ENCODE assay signal across 9 cellular contexts in genomic region chr4:107153228-107153627, GRCh38.
DNase-seq lines count a peak whose midpoint lies in the region; ATAC-seq and TF ChIP-seq lines count a peak whose summit lies in the region.
"Had no signal": no experiment of that assay in that cellular context is flagged by ENCODE, and none has a peak within 500 bp of the region (broad histone marks: within the 10 kb centered on the region; RNA-seq: fewer than 3 reads in every experiment).

No MANE protein-coding gene starts in this region.

- no peaks in the 10 kb centered on the region for H3K4me1 Mint-ChIP-seq in stimulated activated memory B cell treated with anti-CD40 and anti-IgM and Interleukin-4, amounts not matched to agents 10 μg/mL and 1 μg/mL and 100 μg/mL, for 72 hours

- no peak overlapping the region for H3K4me3 ChIP-seq in BE2C (ENCODE audit: low read depth, low read length)

- no peaks in the 10 kb centered on the region for H3K4me1 ChIP-seq in BE2C

- H3K9me3 Mint-ChIP-seq in stimulated activated memory B cell treated with anti-CD40 and anti-IgM and Interleukin-4, amounts not matched to agents 10 μg/mL and 1 μg/mL and 100 μg/mL, for 72 hours = no peaks in the 10 kb centered on the region

- no peaks in the 10 kb centered on the region for H3K36me3 Mint-ChIP-seq in stimulated activated memory B cell treated with anti-CD40 and anti-IgM and Interleukin-4, amounts not matched to agents 10 μg/mL and 1 μg/mL and 100 μg/mL, for 72 hours

- no peaks in the 10 kb centered on the region for H3K27me3 ChIP-seq in BE2C

- peak; percentile 70 for TF ChIP-seq CTCF in BE2C (IDR thresholded peaks at IDR 0.05; ENCODE audit: low read depth, low read length)

- no peak overlapping the region for H3K27ac Mint-ChIP-seq in stimulated activated memory B cell treated with anti-CD40 and anti-IgM and Interleukin-4, amounts not matched to agents 10 μg/mL and 1 μg/mL and 100 μg/mL, for 72 hours

- no peaks in the 10 kb centered on the region for H3K27me3 Mint-ChIP-seq in stimulated activated memory B cell treated with anti-CD40 and anti-IgM and Interleukin-4, amounts not matched to agents 10 μg/mL and 1 μg/mL and 100 μg/mL, for 72 hours

- DNase-seq in BE2C (peak; percentile 46), H4 (ENCODE audit: low spot score) (peak; percentile 14), RPMI7951 (ENCODE audit: low read depth) (peak; percentile 25), islet precursor cell (peak; percentile 68), epidermal melanocyte (ENCODE audit: insufficient read length, low spot score) (no peak)
- DNase-seq: GDM1 had no signal

- H3K36me3 ChIP-seq in BE2C = no peaks in the 10 kb centered on the region

- no peak for ATAC-seq in GM21390 (IDR thresholded peaks at IDR 0.05; ENCODE audit: unreplicated experiment)
- ATAC-seq in GM21526 (IDR thresholded peaks at IDR 0.05; ENCODE audit: low FRiP score, unreplicated experiment) = no peak
- no peak for ATAC-seq in stimulated activated memory B cell treated with anti-CD40 and anti-IgM and Interleukin-4, amounts not matched to agents 10 μg/mL and 1 μg/mL and 100 μg/mL, for 72 hours

- H3K4me3 Mint-ChIP-seq in stimulated activated memory B cell treated with anti-CD40 and anti-IgM and Interleukin-4, amounts not matched to agents 10 μg/mL and 1 μg/mL and 100 μg/mL, for 72 hours = no peak overlapping the region

- H3K9me3 ChIP-seq in BE2C = no peaks in the 10 kb centered on the region; the same call in 1 of the 2 replicates
